Comparison of ENCODE assay signal across 9 cellular contexts in genomic region chr14:95507174-95507573, GRCh38. TPM values are rescaled to one million over a fixed set of nuclear protein-coding genes. Genes with fewer than 3 reads are reported as not detected.
A peak's percentile ranks its signal among the peaks of the same experiment; 100 is the strongest.
DNase-seq lines count a peak whose midpoint lies in the region; ATAC-seq, FAIRE-seq and TF ChIP-seq lines count a peak whose summit lies in the region.
"Had no signal": no experiment of that assay in that cellular context is flagged by ENCODE, and none has a peak within 500 bp of the region (broad histone marks: within the 10 kb centered on the region; RNA-seq: fewer than 3 reads in every experiment).

No MANE protein-coding gene starts in this region.

- intact Hi-C loops in psoas muscle (cut with DNase I) = no loop called here

- FAIRE-seq in RCC 7860 (lab: Jason Lieb, UNC) = peak; percentile 73
- FAIRE-seq: endometrium had no signal

- H3K36me3 ChIP-seq in psoas muscle (ENCODE audit: insufficient read depth in 1 of 2, low read depth in 1 of 2) = no peaks in the 10 kb centered on the region

- peaks cover 60% of the 10 kb centered on the region for H3K4me1 ChIP-seq in psoas muscle

- H3K4me3 ChIP-seq in psoas muscle = no peak overlapping the region

- no peaks in the 10 kb centered on the region for H3K27me3 ChIP-seq in psoas muscle (ENCODE audit: insufficient read depth in 3 of 3, low read length in 2 of 3)

- WGBS in psoas muscle, 3 donors = 16 to 30% (median 21%) methylated on average over 8 of the region's 8 CpGs

- TF ChIP-seq CTCF in psoas muscle (IDR thresholded peaks at IDR 0.05) = no peak

- no peaks in the 10 kb centered on the region for H3K9me3 ChIP-seq in psoas muscle

- H3K27ac ChIP-seq in psoas muscle = peak overlapping the region; percentile 73

- DNase-seq in ELF-1 (ENCODE audit: low read depth, low spot score) (peak; percentile 44), RCC 7860 (ENCODE audit: low spot score) (peak; percentile 76), fibroblast of gingiva (ENCODE audit: low read depth) (peak; percentile 93), psoas muscle (peak; percentile 78 to 89)
- DNase-seq in stimulated activated CD4-positive, alpha-beta T cell treated with anti-CD3 and anti-CD28 coated beads, Interleukin-4, amount 100 ng/mL, for 1 hour = no peak

- ATAC-seq in psoas muscle = peak; percentile 89 to 93 (median 92)
- no peak for ATAC-seq in GM18909 (IDR thresholded peaks at IDR 0.05; ENCODE audit: poor library complexity, unreplicated experiment)
- no peak for ATAC-seq in GM21515 (IDR thresholded peaks at IDR 0.05; ENCODE audit: unreplicated experiment)
- no peak for ATAC-seq in GM19397 (IDR thresholded peaks at IDR 0.05; ENCODE audit: unreplicated experiment)

RNA-seq across cellular contexts. Expression of gene SYNE3, which starts 9.3 kb away (rescaled TPM):
- 1 to 10 TPM; 3.4 to 4.7 (median 4.1) TPM for total RNA-seq in psoas muscle
- 1 to 10 TPM in 1 of 3 donors, under 1 TPM in 2; 0.45 to 1.3 (median 0.96) TPM for polyA plus RNA-seq in psoas muscle

RNA-seq across cellular contexts. Expression of gene GLRX5, which starts 27.7 kb away (rescaled TPM):
- total RNA-seq in psoas muscle = 10 to 100 TPM; 46.9 to 97.6 (median 57.0) TPM
- 10 to 100 TPM; 65.5 to 98.7 (median 68.4) TPM for polyA plus RNA-seq in psoas muscle

Comparison
In these comparisons a context has a peak if more than half of its experiments do, and no peak if none do; other contexts are left out.
1. ATAC-seq: peak in psoas muscle (4 of 4); none in GM18909 (single experiment), GM21515 (single experiment) and GM19397 (single experiment).